ENCODE assay signal across 8 cellular contexts in the genomic region with DNA sequence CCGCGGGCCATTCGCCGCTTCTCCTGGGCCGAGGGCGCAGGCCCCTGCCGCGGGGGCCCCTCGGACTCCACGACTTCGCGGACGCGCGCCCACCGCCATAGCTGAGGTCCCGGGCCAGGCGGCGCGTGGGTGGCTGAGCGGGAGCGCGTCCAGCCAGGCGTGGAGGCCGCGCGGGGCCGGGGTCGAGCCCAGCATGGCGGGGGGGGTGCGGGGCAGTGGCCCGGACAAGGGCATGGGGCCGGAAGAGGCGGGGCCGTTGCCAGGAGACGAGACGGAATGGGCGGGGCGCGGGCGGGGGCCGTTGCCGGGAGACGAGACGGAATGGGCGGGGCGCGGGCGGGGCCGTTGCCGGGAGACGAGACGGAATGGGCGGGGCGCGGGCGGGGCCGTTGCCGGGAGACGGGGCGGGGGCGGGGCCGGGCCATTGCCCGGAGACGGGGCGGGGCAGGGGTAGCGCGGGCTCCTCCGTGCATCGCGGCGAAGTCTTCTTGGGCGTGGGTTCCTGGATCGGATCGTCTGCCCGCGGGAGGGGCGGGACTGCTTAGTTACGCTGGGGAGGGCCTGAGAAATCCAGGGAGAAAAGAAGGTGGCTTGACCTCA. TPM values are rescaled to one million over a fixed set of nuclear protein-coding genes. Genes with fewer than 3 reads are reported as not detected.
A peak's percentile ranks its signal among the peaks of the same experiment; 100 is the strongest.
DNase-seq lines count a peak whose midpoint lies in the region; ATAC-seq and TF ChIP-seq lines count a peak whose summit lies in the region.

No MANE protein-coding gene starts in this region.

- ATAC-seq in GM19468 (IDR thresholded peaks at IDR 0.05; ENCODE audit: extremely low read depth, unreplicated experiment) = peak; percentile 17

- H3F3A ChIP-seq in neural progenitor cell (ENCODE audit: low read depth) = peaks cover 8% of the 10 kb centered on the region

- H2AFZ ChIP-seq in neural progenitor cell (replicated peaks) = no peak overlapping the region

- H3K4me1 Mint-ChIP-seq in neural progenitor cell = peaks cover 39% of the 10 kb centered on the region

- in situ Hi-C loops in Caki2 (cut with HindIII; ENCODE audit: low pct_unique_long_range_greater_than_20kb, low sequenced_read_pairs) = no loop called here

- peaks cover 15% of the 10 kb centered on the region for H3K27me3 Mint-ChIP-seq in neural progenitor cell (ENCODE audit: insufficient read depth, low read depth)

- no peaks in the 10 kb centered on the region for H3K9me3 ChIP-seq in neural progenitor cell (ENCODE audit: low read depth)

- no peak overlapping the region for H3K27ac ChIP-seq in neural progenitor cell
- peak overlapping the region; percentile 75 for H3K27ac ChIP-seq in substantia nigra (ENCODE audit: low read depth, low read length, poor library complexity, severe bottlenecking)

- no peaks in the 10 kb centered on the region for H3K36me3 Mint-ChIP-seq in neural progenitor cell

- H3K27ac Mint-ChIP-seq in neural progenitor cell = no peak overlapping the region

- peak overlapping the region; percentile 83 for H3K4me2 ChIP-seq in neural progenitor cell

- H3K4me3 Mint-ChIP-seq in neural progenitor cell = peak overlapping the region; percentile 86

- DNase-seq in Caki2 (ENCODE audit: low read depth) (peak; percentile 21), HPDE6-E6E7 (ENCODE audit: extremely low spot score) (peak; percentile 64), activated gamma-delta T cell (lab: John Stamatoyannopoulos, UW) (peak; percentile 88), fibroblast of villous mesenchyme (ENCODE audit: low read depth) (peak; percentile 66), neural progenitor cell (ENCODE audit: low spot score) (peak; percentile 86), substantia nigra (lab: John Stamatoyannopoulos, UW) (peak; percentile 20 to 97 (median 78))

- no peaks in the 10 kb centered on the region for H3K79me2 ChIP-seq in neural progenitor cell (ENCODE audit: low read depth)

- no peaks in the 10 kb centered on the region for H3K9me3 Mint-ChIP-seq in neural progenitor cell

- no peaks in the 10 kb centered on the region for H3K36me3 ChIP-seq in neural progenitor cell

- no peak overlapping the region for H3K9ac ChIP-seq in neural progenitor cell

- H3K4me1 ChIP-seq in neural progenitor cell = peaks cover 15% of the 10 kb centered on the region

- peaks cover 29% of the 10 kb centered on the region for H3K27me3 ChIP-seq in neural progenitor cell

- peak; percentile 50 for TF ChIP-seq POLR2A in Raji (IDR thresholded peaks at IDR 0.05; ENCODE audit: insufficient read depth, low read depth, low read length)

- H3K4me3 ChIP-seq in fibroblast of villous mesenchyme (ENCODE audit: low read depth, low read length) (peak overlapping the region; percentile 55), neural progenitor cell (peak overlapping the region; percentile 87)

- TF ChIP-seq CTCF in fibroblast of villous mesenchyme (IDR thresholded peaks at IDR 0.05; ENCODE audit: insufficient read depth, low read depth, low read length) (no peak), neural progenitor cell (IDR thresholded peaks at IDR 0.05) (no peak)

- H4K20me1 ChIP-seq in neural progenitor cell (ENCODE audit: low read depth) = no peaks in the 10 kb centered on the region

RNA-seq across cellular contexts. Expression of a gene that starts 14.8 kb away (rescaled TPM):
- total RNA-seq in Caki2 (2014; rRNA removed; shearing (Covaris generic); ENCODE audit: low replicate concordance) = 0.55 and 2.9 TPM in 2 replicates
- total RNA-seq in fibroblast of villous mesenchyme (2.3 and 7.8 TPM in 2 replicates), neural progenitor cell (ENCODE audit: low replicate concordance) (3.2 and 3.3 TPM in 2 replicates)

RNA-seq across cellular contexts. Expression of a gene that starts 24.2 kb away (rescaled TPM):
- total RNA-seq in Caki2 (2014; rRNA removed; shearing (Covaris generic); ENCODE audit: low replicate concordance) = not detected in 2 replicates
- total RNA-seq in fibroblast of villous mesenchyme = not detected in 2 replicates
- total RNA-seq in neural progenitor cell (ENCODE audit: low replicate concordance) = 1.0 TPM in 1 of 2 replicates, not detected in the other

RNA-seq across cellular contexts. Expression of a gene that starts 31.8 kb away (rescaled TPM):
- total RNA-seq in Caki2 (2014; rRNA removed; shearing (Covaris generic); ENCODE audit: low replicate concordance) = not detected in 2 replicates
- total RNA-seq in fibroblast of villous mesenchyme (not detected in 2 replicates), neural progenitor cell (ENCODE audit: low replicate concordance) (not detected in 2 replicates)

RNA-seq across cellular contexts. Expression of a gene that starts 46.8 kb away (rescaled TPM):
- total RNA-seq in Caki2 (2014; rRNA removed; shearing (Covaris generic); ENCODE audit: low replicate concordance) = 73.2 and 76.2 TPM in 2 replicates
- total RNA-seq in fibroblast of villous mesenchyme (56.7 and 66.9 TPM in 2 replicates), neural progenitor cell (ENCODE audit: low replicate concordance) (54.8 and 55.4 TPM in 2 replicates)

RNA-seq across cellular contexts. Expression of a gene that starts 46.9 kb away (rescaled TPM):
- total RNA-seq in Caki2 (2014; rRNA removed; shearing (Covaris generic); ENCODE audit: low replicate concordance) = 74.5 and 97.5 TPM in 2 replicates
- total RNA-seq in fibroblast of villous mesenchyme (21.2 and 27.1 TPM in 2 replicates), neural progenitor cell (ENCODE audit: low replicate concordance) (34.4 and 44.4 TPM in 2 replicates)

Comparison
In these comparisons a context has a peak if more than half of its experiments do, and no peak if none do; other contexts are left out.
1. DNase-seq: peak in every context shown above with its lines; median percentile 88 in activated gamma-delta T cell; 86 in neural progenitor cell; 78 in substantia nigra; 66 in fibroblast of villous mesenchyme; 64 in HPDE6-E6E7; 21 in Caki2.